In genomic region chr2:35818359-35818758, GRCh38 we compare ENCODE assay signal across 6 cellular contexts.
DNase-seq lines count a peak whose midpoint lies in the region; ATAC-seq and TF ChIP-seq lines count a peak whose summit lies in the region.
"Not testable (repeated sequence)": the region's sequence is repeated elsewhere in the genome, so short reads cannot be mapped to it uniquely, and the experiment has no call there.

No MANE protein-coding gene starts in this region.

- H3K4ac ChIP-seq in H9 (ENCODE audit: low read depth, low read length): not testable (repeated sequence)
- peak overlapping the region; percentile 55 for H3K4ac ChIP-seq in mesendoderm (ENCODE audit: low read depth, low read length)

- H2BK20ac ChIP-seq in H9 (ENCODE audit: low read depth, low read length, poor library complexity, severe bottlenecking): not testable (repeated sequence)

- H3K4me1 ChIP-seq in GM23338 (ENCODE audit: insufficient read depth) (peaks cover 35% of the 10 kb centered on the region), endodermal cell (ENCODE audit: control insufficient read depth, insufficient read depth, low read length) (peaks cover 18% of the 10 kb centered on the region)
- not testable (repeated sequence) for H3K4me1 ChIP-seq in H9 (ENCODE audit: insufficient read depth, low read length); mesendoderm (ENCODE audit: control insufficient read depth, low read depth, low read length)

- H3K36me3 Mint-ChIP-seq in GM23338 (ENCODE audit: low read depth); H9 (ENCODE audit: insufficient read depth in 1 of 3, low read depth in 3 of 3); endodermal cell (ENCODE audit: low read depth); endothelial cell (ENCODE audit: low read depth, unreplicated experiment); nephron progenitor cell (ENCODE audit: low read depth): not testable (repeated sequence)

- H2AK5ac ChIP-seq in H9 (ENCODE audit: insufficient read length, low read length); mesendoderm (ENCODE audit: low read length): not testable (repeated sequence)

- TF ChIP-seq CTCF in GM23338 (conservative IDR thresholded peaks at IDR 0.05; ENCODE audit: low read depth in 2 of 2); H9 (conservative IDR thresholded peaks at IDR 0.05); endodermal cell (conservative IDR thresholded peaks at IDR 0.05); endothelial cell (IDR thresholded peaks at IDR 0.05; ENCODE audit: unreplicated experiment); nephron progenitor cell (IDR thresholded peaks at IDR 0.05): not testable (repeated sequence)

- not testable (repeated sequence) for H3K9me3 ChIP-seq in H9 (ENCODE audit: control insufficient read depth, low read depth, low read length); endodermal cell (ENCODE audit: control insufficient read depth, low read length)

- H2BK12ac ChIP-seq in H9 (ENCODE audit: insufficient read length, low read depth, low read length): not testable (repeated sequence)

- WGBS in H9 (ENCODE audit: extremely low coverage, insufficient read length, low lambda C conversion rate): no CpG with 5 or more reads among the region's 2 CpGs
- WGBS in endodermal cell (ENCODE audit: insufficient coverage in 1 of 2, insufficient read length in 1 of 2), 2 experiments: 28% methylated on average over 2 of the region's 2 CpGs; no CpG with 5 or more reads in 1 of the 2 experiments
- no CpG with 5 or more reads among the region's 2 CpGs for WGBS in mesendoderm (ENCODE audit: extremely low coverage, insufficient coverage, low lambda C conversion rate)

- not testable (repeated sequence) for H3K27ac ChIP-seq in GM23338 (ENCODE audit: low read depth); H9 (ENCODE audit: insufficient read length, low read depth, low read length)
- H3K27ac ChIP-seq in endodermal cell (ENCODE audit: low read depth, low read length) (peak overlapping the region; percentile 49), mesendoderm (ENCODE audit: low read depth, low read length) (peak overlapping the region; percentile 49)

- not testable (repeated sequence) for H3K4me3 ChIP-seq in GM23338; mesendoderm (ENCODE audit: low read length)
- H3K4me3 ChIP-seq in endodermal cell (ENCODE audit: low read length): peak overlapping the region; percentile 61

- H2BK5ac ChIP-seq in H9 (ENCODE audit: insufficient read length, low read length); mesendoderm (ENCODE audit: low read length): not testable (repeated sequence)

- H4K20me1 ChIP-seq in GM23338 (replicated peaks; ENCODE audit: insufficient read depth); H9 (ENCODE audit: control insufficient read depth, insufficient read depth, insufficient read length): not testable (repeated sequence)

- H3T11ph ChIP-seq in H9 (ENCODE audit: low read length): not testable (repeated sequence)

- not testable (repeated sequence) for H3K56ac ChIP-seq in H9 (ENCODE audit: insufficient read length, low read depth, low read length); mesendoderm (ENCODE audit: low read length)

- not testable (repeated sequence) for H3K79me1 ChIP-seq in H9 (ENCODE audit: insufficient read depth, low read depth, low read length, poor library complexity, severe bottlenecking); mesendoderm (ENCODE audit: low read length)

- H3K23ac ChIP-seq in H9 (ENCODE audit: insufficient read length, low read depth, low read length); mesendoderm (ENCODE audit: low read length): not testable (repeated sequence)

- not testable (repeated sequence) for H3F3A ChIP-seq in GM23338 (replicated peaks; ENCODE audit: low read depth)

- not testable (repeated sequence) for H2BK120ac ChIP-seq in H9 (ENCODE audit: low read depth, low read length, poor library complexity, severe bottlenecking); mesendoderm (ENCODE audit: low read depth, low read length)

- not testable (repeated sequence) for H3K9ac ChIP-seq in H9 (ENCODE audit: extremely low read depth, insufficient read length, low read length); mesendoderm (ENCODE audit: low read length)
- peak overlapping the region; percentile 54 for H3K9ac ChIP-seq in endodermal cell (ENCODE audit: extremely low read depth, low read length, poor library complexity, severe bottlenecking)

- H3K4me1 Mint-ChIP-seq in GM23338: peaks cover 39% of the 10 kb centered on the region
- peaks cover 40 to 48% of the 10 kb centered on the region in 2 experiments for H3K4me1 Mint-ChIP-seq in H9
- H3K4me1 Mint-ChIP-seq in endodermal cell: peaks cover 86% of the 10 kb centered on the region
- not testable (repeated sequence) for H3K4me1 Mint-ChIP-seq in endothelial cell (ENCODE audit: unreplicated experiment)
- peaks cover 77% of the 10 kb centered on the region for H3K4me1 Mint-ChIP-seq in nephron progenitor cell

- not testable (repeated sequence) for H3K79me2 ChIP-seq in GM23338 (replicated peaks; ENCODE audit: insufficient read depth); H9 (ENCODE audit: insufficient read depth, low read length); mesendoderm (ENCODE audit: control insufficient read depth, insufficient read depth, low read length)

- not testable (repeated sequence) for H3K14ac ChIP-seq in H9 (ENCODE audit: insufficient read depth, low read length)

- ATAC-seq in GM23338: not testable (repeated sequence)

- H3K9me2 ChIP-seq in GM23338 (ENCODE audit: insufficient read depth): not testable (repeated sequence)

- H3K27me3 Mint-ChIP-seq in GM23338 (ENCODE audit: insufficient read depth, low read depth, poor library complexity); H9 (ENCODE audit: low read depth); endodermal cell (ENCODE audit: insufficient read depth); endothelial cell (ENCODE audit: unreplicated experiment); nephron progenitor cell (ENCODE audit: low read depth, poor library complexity): not testable (repeated sequence)

- not testable (repeated sequence) for H3K4me2 ChIP-seq in GM23338; H9 (ENCODE audit: insufficient read depth, insufficient read length, low read length); mesendoderm (ENCODE audit: low read length)

- H3K23me2 ChIP-seq in H9 (ENCODE audit: insufficient read length, low read depth, low read length, poor library complexity, severe bottlenecking): not testable (repeated sequence)

- not testable (repeated sequence) for H4K91ac ChIP-seq in H9 (ENCODE audit: insufficient read length, low read depth, low read length)

- H4K5ac ChIP-seq in H9 (ENCODE audit: insufficient read length, low read depth, low read length); mesendoderm (ENCODE audit: low read length): not testable (repeated sequence)

- H3K36me3 ChIP-seq in GM23338 (ENCODE audit: insufficient read depth); endodermal cell (ENCODE audit: control insufficient read depth, insufficient read depth, low read length); mesendoderm (ENCODE audit: control insufficient read depth, insufficient read depth, low read length): not testable (repeated sequence)

- H3K4me3 Mint-ChIP-seq in GM23338; H9; endothelial cell (ENCODE audit: unreplicated experiment); nephron progenitor cell: not testable (repeated sequence)
- peak overlapping the region; percentile 62 for H3K4me3 Mint-ChIP-seq in endodermal cell

- H4K8ac ChIP-seq in H9 (replicated peaks; ENCODE audit: insufficient read length, low read depth, low read length); mesendoderm (ENCODE audit: low read depth, low read length): not testable (repeated sequence)

- not testable (repeated sequence) for H2BK15ac ChIP-seq in H9 (ENCODE audit: low read depth, low read length); mesendoderm (replicated peaks; ENCODE audit: low read depth)

- H3K27ac Mint-ChIP-seq in GM23338: not testable (repeated sequence)
- H3K27ac Mint-ChIP-seq in H9 (peak overlapping the region in 2 of 3 experiments; percentile 14 to 27; a peak in 2 of 7 replicates), endodermal cell (peak overlapping the region; percentile 96), endothelial cell (ENCODE audit: unreplicated experiment) (peak overlapping the region; percentile 50), nephron progenitor cell (peak overlapping the region; percentile 54)

- H3K27me3 ChIP-seq in GM23338 (ENCODE audit: insufficient read depth); H9 (ENCODE audit: insufficient read depth, low read length); endodermal cell (ENCODE audit: control insufficient read depth, insufficient read depth, low read length, poor library complexity, severe bottlenecking); mesendoderm (ENCODE audit: insufficient read depth, low read length, poor library complexity): not testable (repeated sequence)

- H2AFZ ChIP-seq in GM23338: peak overlapping the region; percentile 52; the same call in 1 of the 2 replicates
- not testable (repeated sequence) for H2AFZ ChIP-seq in H9 (ENCODE audit: low read length)

- not testable (repeated sequence) for H3K9me3 Mint-ChIP-seq in GM23338; H9; endodermal cell; endothelial cell (ENCODE audit: unreplicated experiment); nephron progenitor cell

- DNase-seq in GM23338 (ENCODE audit: low spot score); H9; endothelial cell (ENCODE audit: low spot score); nephron progenitor cell: not testable (repeated sequence)
- DNase-seq in endodermal cell (peak; percentile 58), mesendoderm (peak; percentile 80)

- H3K18ac ChIP-seq in H9 (ENCODE audit: insufficient read length, low read depth, low read length): not testable (repeated sequence)
- H3K18ac ChIP-seq in mesendoderm (ENCODE audit: low read length): peak overlapping the region; percentile 92
